1 cellular context compared by ENCODE assay signal in the genomic region with DNA sequence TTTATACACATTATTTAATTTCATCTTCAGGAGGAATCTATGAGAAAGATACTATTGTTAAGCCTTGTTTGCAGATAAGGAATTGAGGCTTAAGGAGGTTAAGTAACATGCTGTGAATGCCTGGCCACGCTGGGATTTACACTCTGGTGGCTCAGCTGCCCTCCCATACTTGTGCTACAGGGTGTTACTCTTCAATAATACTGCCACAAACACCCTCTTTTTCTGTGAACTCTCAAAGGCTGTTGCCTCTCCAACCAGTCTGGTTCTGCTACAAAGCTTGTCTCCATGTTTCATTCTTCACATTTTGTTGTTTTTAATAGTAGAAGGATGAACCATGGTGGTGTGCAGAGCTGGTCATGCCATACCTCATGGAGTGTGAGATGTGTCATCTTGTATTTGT.
TF ChIP-seq lines count a peak whose summit lies in the region.

No MANE protein-coding gene starts in this region.

TF ChIP-seq in GM12878, 131 proteins besides CTCF, POLR2A, EP300 and RAD21:
- TF ChIP-seq MTA3 (IDR thresholded peaks at IDR 0.05; ENCODE audit: borderline replicate concordance, low read length): no peak
- no peak for TF ChIP-seq TBL1XR1 (IDR thresholded peaks at IDR 0.05; ENCODE audit: low read depth, low read length)
- TF ChIP-seq TCF3 (IDR thresholded peaks at IDR 0.05; ENCODE audit: borderline replicate concordance, insufficient read depth, low read depth, low read length): no peak
- no peak for TF ChIP-seq TCF7 (IDR thresholded peaks at IDR 0.05; ENCODE audit: borderline replicate concordance)
- no peak for TF ChIP-seq ZBTB11 (CRISPR knock-in tag; IDR thresholded peaks at IDR 0.05)
- TF ChIP-seq CBX5 (IDR thresholded peaks at IDR 0.05; ENCODE audit: low read depth): no peak
- no peak for TF ChIP-seq BMI1 (IDR thresholded peaks at IDR 0.05; ENCODE audit: borderline replicate concordance)
- TF ChIP-seq NR2F1 (conservative IDR thresholded peaks at IDR 0.05): no peak
- TF ChIP-seq, protein P1, sequence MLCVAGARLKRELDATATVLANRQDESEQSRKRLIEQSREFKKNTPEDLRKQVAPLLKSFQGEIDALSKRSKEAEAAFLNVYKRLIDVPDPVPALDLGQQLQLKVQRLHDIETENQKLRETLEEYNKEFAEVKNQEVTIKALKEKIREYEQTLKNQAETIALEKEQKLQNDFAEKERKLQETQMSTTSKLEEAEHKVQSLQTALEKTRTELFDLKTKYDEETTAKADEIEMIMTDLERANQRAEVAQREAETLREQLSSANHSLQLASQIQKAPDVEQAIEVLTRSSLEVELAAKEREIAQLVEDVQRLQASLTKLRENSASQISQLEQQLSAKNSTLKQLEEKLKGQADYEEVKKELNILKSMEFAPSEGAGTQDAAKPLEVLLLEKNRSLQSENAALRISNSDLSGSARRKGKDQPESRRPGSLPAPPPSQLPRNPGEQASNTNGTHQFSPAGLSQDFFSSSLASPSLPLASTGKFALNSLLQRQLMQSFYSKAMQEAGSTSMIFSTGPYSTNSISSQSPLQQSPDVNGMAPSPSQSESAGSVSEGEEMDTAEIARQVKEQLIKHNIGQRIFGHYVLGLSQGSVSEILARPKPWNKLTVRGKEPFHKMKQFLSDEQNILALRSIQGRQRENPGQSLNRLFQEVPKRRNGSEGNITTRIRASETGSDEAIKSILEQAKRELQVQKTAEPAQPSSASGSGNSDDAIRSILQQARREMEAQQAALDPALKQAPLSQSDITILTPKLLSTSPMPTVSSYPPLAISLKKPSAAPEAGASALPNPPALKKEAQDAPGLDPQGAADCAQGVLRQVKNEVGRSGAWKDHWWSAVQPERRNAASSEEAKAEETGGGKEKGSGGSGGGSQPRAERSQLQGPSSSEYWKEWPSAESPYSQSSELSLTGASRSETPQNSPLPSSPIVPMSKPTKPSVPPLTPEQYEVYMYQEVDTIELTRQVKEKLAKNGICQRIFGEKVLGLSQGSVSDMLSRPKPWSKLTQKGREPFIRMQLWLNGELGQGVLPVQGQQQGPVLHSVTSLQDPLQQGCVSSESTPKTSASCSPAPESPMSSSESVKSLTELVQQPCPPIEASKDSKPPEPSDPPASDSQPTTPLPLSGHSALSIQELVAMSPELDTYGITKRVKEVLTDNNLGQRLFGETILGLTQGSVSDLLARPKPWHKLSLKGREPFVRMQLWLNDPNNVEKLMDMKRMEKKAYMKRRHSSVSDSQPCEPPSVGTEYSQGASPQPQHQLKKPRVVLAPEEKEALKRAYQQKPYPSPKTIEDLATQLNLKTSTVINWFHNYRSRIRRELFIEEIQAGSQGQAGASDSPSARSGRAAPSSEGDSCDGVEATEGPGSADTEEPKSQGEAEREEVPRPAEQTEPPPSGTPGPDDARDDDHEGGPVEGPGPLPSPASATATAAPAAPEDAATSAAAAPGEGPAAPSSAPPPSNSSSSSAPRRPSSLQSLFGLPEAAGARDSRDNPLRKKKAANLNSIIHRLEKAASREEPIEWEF (IDR thresholded peaks at IDR 0.05; ENCODE audit: insufficient replicate concordance, low read depth, low read length): no peak
- no peak for TF ChIP-seq SPI1 (IDR thresholded peaks at IDR 0.05; ENCODE audit: borderline replicate concordance, insufficient read depth, low read depth, low read length)
- no peak for TF ChIP-seq ZNF274 (IDR thresholded peaks at IDR 0.05; ENCODE audit: insufficient read depth, insufficient read length)
- no peak for TF ChIP-seq SRF (IDR thresholded peaks at IDR 0.05; ENCODE audit: low read depth in 2 of 2, low read length in 2 of 2)
- TF ChIP-seq ZBED1 (IDR thresholded peaks at IDR 0.05; ENCODE audit: borderline replicate concordance): no peak
- TF ChIP-seq, protein P2, sequence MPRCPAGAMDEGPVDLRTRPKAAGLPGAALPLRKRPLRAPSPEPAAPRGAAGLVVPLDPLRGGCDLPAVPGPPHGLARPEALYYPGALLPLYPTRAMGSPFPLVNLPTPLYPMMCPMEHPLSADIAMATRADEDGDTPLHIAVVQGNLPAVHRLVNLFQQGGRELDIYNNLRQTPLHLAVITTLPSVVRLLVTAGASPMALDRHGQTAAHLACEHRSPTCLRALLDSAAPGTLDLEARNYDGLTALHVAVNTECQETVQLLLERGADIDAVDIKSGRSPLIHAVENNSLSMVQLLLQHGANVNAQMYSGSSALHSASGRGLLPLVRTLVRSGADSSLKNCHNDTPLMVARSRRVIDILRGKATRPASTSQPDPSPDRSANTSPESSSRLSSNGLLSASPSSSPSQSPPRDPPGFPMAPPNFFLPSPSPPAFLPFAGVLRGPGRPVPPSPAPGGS (IDR thresholded peaks at IDR 0.05; ENCODE audit: borderline replicate concordance, insufficient read depth, low read depth, low read length, poor library complexity, severe bottlenecking): no peak
- TF ChIP-seq IRF4 (IDR thresholded peaks at IDR 0.05; ENCODE audit: low read depth, low read length): no peak
- no peak for TF ChIP-seq RB1 (IDR thresholded peaks at IDR 0.05; ENCODE audit: borderline replicate concordance)
- TF ChIP-seq, protein P3, sequence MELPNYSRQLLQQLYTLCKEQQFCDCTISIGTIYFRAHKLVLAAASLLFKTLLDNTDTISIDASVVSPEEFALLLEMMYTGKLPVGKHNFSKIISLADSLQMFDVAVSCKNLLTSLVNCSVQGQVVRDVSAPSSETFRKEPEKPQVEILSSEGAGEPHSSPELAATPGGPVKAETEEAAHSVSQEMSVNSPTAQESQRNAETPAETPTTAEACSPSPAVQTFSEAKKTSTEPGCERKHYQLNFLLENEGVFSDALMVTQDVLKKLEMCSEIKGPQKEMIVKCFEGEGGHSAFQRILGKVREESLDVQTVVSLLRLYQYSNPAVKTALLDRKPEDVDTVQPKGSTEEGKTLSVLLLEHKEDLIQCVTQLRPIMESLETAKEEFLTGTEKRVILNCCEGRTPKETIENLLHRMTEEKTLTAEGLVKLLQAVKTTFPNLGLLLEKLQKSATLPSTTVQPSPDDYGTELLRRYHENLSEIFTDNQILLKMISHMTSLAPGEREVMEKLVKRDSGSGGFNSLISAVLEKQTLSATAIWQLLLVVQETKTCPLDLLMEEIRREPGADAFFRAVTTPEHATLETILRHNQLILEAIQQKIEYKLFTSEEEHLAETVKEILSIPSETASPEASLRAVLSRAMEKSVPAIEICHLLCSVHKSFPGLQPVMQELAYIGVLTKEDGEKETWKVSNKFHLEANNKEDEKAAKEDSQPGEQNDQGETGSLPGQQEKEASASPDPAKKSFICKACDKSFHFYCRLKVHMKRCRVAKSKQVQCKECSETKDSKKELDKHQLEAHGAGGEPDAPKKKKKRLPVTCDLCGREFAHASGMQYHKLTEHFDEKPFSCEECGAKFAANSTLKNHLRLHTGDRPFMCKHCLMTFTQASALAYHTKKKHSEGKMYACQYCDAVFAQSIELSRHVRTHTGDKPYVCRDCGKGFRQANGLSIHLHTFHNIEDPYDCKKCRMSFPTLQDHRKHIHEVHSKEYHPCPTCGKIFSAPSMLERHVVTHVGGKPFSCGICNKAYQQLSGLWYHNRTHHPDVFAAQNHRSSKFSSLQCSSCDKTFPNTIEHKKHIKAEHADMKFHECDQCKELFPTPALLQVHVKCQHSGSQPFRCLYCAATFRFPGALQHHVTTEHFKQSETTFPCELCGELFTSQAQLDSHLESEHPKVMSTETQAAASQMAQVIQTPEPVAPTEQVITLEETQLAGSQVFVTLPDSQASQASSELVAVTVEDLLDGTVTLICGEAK (IDR thresholded peaks at IDR 0.05; ENCODE audit: borderline replicate concordance): no peak
- TF ChIP-seq SMARCA5 (IDR thresholded peaks at IDR 0.05): no peak
- TF ChIP-seq DPF2 (IDR thresholded peaks at IDR 0.05): no peak
- TF ChIP-seq PBX3 (IDR thresholded peaks at IDR 0.05; ENCODE audit: insufficient replicate concordance, low read depth, low read length): no peak
